ENCODE assay signal across 27 cellular contexts in the genomic region with DNA sequence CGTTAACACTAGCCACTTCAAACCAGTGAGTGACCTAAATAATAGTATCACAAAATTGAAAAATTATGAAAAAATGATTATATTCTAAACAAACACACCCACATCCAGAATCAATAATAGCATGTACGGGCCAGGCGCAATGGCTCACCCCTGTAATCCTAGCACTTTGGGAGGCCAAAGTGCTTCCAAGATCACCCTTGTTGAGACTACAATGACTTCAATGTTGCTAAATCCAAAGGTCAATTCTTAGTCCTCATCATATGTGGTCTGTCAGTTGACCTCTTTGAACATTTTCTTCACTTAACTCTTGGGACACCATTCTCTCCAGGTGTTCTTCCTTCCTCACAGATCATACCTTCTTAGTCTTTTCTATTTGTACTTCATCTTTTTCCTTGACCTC. TPM values are rescaled to one million over a fixed set of nuclear protein-coding genes. Genes with fewer than 3 reads are reported as not detected.
"Had no signal": no experiment of that assay in that cellular context is flagged by ENCODE, and none has a peak within 500 bp of the region (broad histone marks: within the 10 kb centered on the region; RNA-seq: fewer than 3 reads in every experiment).

No MANE protein-coding gene starts in this region.

- H3K9me3 ChIP-seq: esophagus muscularis mucosa, gastroesophageal sphincter, heart right ventricle, left ventricle myocardium inferior, psoas muscle, SJCRH30, tibial artery had no signal

- H3K9me3 Mint-ChIP-seq: naive thymus-derived CD4-positive, alpha-beta T cell; neural progenitor cell had no signal

- H3K27ac Mint-ChIP-seq: neural progenitor cell had no signal

- H3K4me1 Mint-ChIP-seq: neural progenitor cell had no signal

- H3K27me3 Mint-ChIP-seq: naive thymus-derived CD4-positive, alpha-beta T cell had no signal

- H3K27ac ChIP-seq: esophagus muscularis mucosa, gastroesophageal sphincter, heart right ventricle, left ventricle myocardium inferior, neural progenitor cell, psoas muscle, SJCRH30, tibial artery, VCaP had no signal

- H3K4me3 Mint-ChIP-seq: naive thymus-derived CD4-positive, alpha-beta T cell; neural progenitor cell had no signal

- H3K4me2 ChIP-seq: neural progenitor cell had no signal

- H3K27me3 ChIP-seq: esophagus muscularis mucosa, gastroesophageal sphincter, heart right ventricle, neural progenitor cell, SJCRH30, tibial artery had no signal

- H3K4me3 ChIP-seq: esophagus muscularis mucosa, gastroesophageal sphincter, heart right ventricle, left ventricle myocardium inferior, neural progenitor cell, psoas muscle, SJCRH30, tibial artery had no signal

- DNase-seq: activated CD4-positive, alpha-beta T cell treated with anti-CD3 and anti-CD28 coated beads, Interleukin-2, amount 50 U/mL, for 4 hours; activated CD4-positive, CD25-positive, alpha-beta regulatory T cell treated with anti-CD3 and anti-CD28 coated beads, Interleukin-2, amount 50 U/mL, for 72 hours; activated gamma-delta T cell treated with Interleukin-2 at 50 U/mL for 16 hours; activated T-cell treated with anti-CD3 and anti-CD28 coated beads, Interleukin-2, amount 50 U/mL, for 48 hours; cerebellar nuclear complex; effector CD8-positive, alpha-beta T cell; heart right ventricle; left ventricle myocardium inferior; mammary epithelial cell; naive thymus-derived CD4-positive, alpha-beta T cell; psoas muscle; right cardiac atrium; SJCRH30; stimulated activated CD4-positive, alpha-beta T cell treated with anti-CD3 and anti-CD28 coated beads, Interleukin-15, amount 100 ng/mL, for 24 hours; stimulated activated CD4-positive, alpha-beta T cell treated with anti-CD3 and anti-CD28 coated beads, Interleukin-2, amount 100 ng/mL, for 48 hours; T-helper 2 cell; tibial artery had no signal

- H2AFZ ChIP-seq: neural progenitor cell had no signal

- FAIRE-seq: bronchial epithelial cell, urothelium cell line had no signal

- ATAC-seq: gastroesophageal sphincter; heart right ventricle; naive thymus-derived CD4-positive, alpha-beta T cell; psoas muscle; right cardiac atrium had no signal

- H3K9ac ChIP-seq: neural progenitor cell had no signal

- H3K4me1 ChIP-seq: gastroesophageal sphincter, left ventricle myocardium inferior, neural progenitor cell, psoas muscle, SJCRH30, tibial artery had no signal

RNA-seq across cellular contexts. Expression of a gene that starts 29.3 kb away (rescaled TPM):
- total RNA-seq: bronchial epithelial cell; heart right ventricle; kidney epithelial cell; left ventricle myocardium inferior; mammary epithelial cell; mononuclear cell; naive thymus-derived CD4-positive, alpha-beta T cell; osteoblast; psoas muscle; subcutaneous adipose tissue had no signal
- polyA plus RNA-seq: mammary epithelial cell; naive thymus-derived CD4-positive, alpha-beta T cell had no signal
